Comparison of ENCODE assay signal across 26 cellular contexts in the genomic region with DNA sequence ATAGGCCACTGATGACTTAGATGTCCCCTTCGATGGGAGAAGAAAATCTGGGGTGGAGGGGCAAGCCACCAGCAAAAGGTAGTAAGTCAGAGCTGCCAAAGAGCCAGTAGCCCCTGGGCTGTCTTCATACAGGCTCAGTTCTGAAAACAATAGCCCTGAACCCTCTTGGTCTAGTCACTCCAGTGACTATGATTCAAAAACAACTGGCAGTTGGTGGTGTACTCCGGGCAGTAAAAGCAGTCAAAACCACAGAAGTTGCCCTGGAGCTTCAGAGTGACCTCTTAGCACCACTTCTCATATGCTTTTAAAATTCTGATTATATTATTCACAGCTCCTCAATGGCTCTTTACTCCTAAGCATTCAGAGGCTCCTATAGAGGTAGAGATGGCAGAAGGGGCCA.
DNase-seq lines count a peak whose midpoint lies in the region; ATAC-seq lines count a peak whose summit lies in the region.
"Had no signal": no experiment of that assay in that cellular context is flagged by ENCODE, and none has a peak within 500 bp of the region (broad histone marks: within the 10 kb centered on the region; RNA-seq: fewer than 3 reads in every experiment).

No MANE protein-coding gene starts in this region.

- no peaks in the 10 kb centered on the region for H4K20me1 ChIP-seq in BLaER1 treated with 17β-estradiol and CSF1 and Interleukin-3, amounts not matched to agents 10 nM and 100 nM

- H3K9ac ChIP-seq in BLaER1 treated with 17β-estradiol and CSF1 and Interleukin-3, amounts not matched to agents 10 nM and 100 nM = no peak overlapping the region; a peak in 1 of 22 replicates

- DNase-seq in LHCN-M2 (ENCODE audit: low read depth) (peak; percentile 84), astrocyte of the hippocampus (ENCODE audit: low read depth, low spot score) (peak; percentile 7), mesenteric fat pad (ENCODE audit: low spot score) (peak; percentile 24), ACHN (no peak), NCI-H2107 (lab: John Stamatoyannopoulos, UW) (no peak), hypothalamus (lab: John Stamatoyannopoulos, UW) (no peak)
- DNase-seq: activated CD4-positive, alpha-beta T cell treated with anti-CD3 and anti-CD28 coated beads for 4 hours; activated CD8-positive, alpha-beta T cell treated with anti-CD3 and anti-CD28 coated beads, Interleukin-2, amount 10 ng/mL, durations not matched to agents 7 days and 5 days; activated naive CD4-positive, alpha-beta T cell treated with anti-CD3 and anti-CD28 coated beads, Interleukin-2, amount 10 ng/mL, durations not matched to agents 7 days and 5 days; BE2C; DMS153; GF-D8; naive B cell; NCI-H1436 treated with DMSO at 0.1 percent for 48 hours; NCI-H345; NCI-H748 treated with DMSO at 0.1 percent for 48 hours; Peyer's patch; right lobe of liver; stimulated activated CD8-positive, alpha-beta memory T cell treated with anti-CD3 and anti-CD28 coated beads, Interleukin-4, amount 100 ng/mL, for 48 hours; T1000; WERI-Rb-1 had no signal

- peaks cover 35 to 56% (median 46%) of the 10 kb centered on the region in 10 experiments for H3K4me1 ChIP-seq in BLaER1 treated with 17β-estradiol and CSF1 and Interleukin-3, amounts not matched to agents 10 nM and 100 nM
- H3K4me1 ChIP-seq: BE2C, gastroesophageal sphincter, Peyer's patch, right lobe of liver had no signal

- H3K9me3 ChIP-seq in BLaER1 treated with 17β-estradiol and CSF1 and Interleukin-3, amounts not matched to agents 10 nM and 100 nM (replicated peaks in 1 of 11) = no peaks in the 10 kb centered on the region
- H3K9me3 ChIP-seq: BE2C, gastroesophageal sphincter, Peyer's patch, right lobe of liver, thoracic aorta had no signal

- H3K4me2 ChIP-seq in BLaER1 treated with 17β-estradiol and CSF1 and Interleukin-3, amounts not matched to agents 10 nM and 100 nM = peak overlapping the region; percentile 5 to 82 (median 75); a peak in 19 of 22 replicates
- H3K4me2 ChIP-seq: hepatocyte had no signal

- H3K27ac ChIP-seq in BLaER1 treated with 17β-estradiol and CSF1 and Interleukin-3, amounts not matched to agents 10 nM and 100 nM = peak overlapping the region in 4 of 11 experiments; percentile 65 to 81 (median 76); a peak in 7 of 22 replicates
- H3K27ac ChIP-seq: gastroesophageal sphincter, hepatocyte, Peyer's patch, right lobe of liver, thoracic aorta, WERI-Rb-1 had no signal

- no peaks in the 10 kb centered on the region for H3K36me3 ChIP-seq in BLaER1 treated with 17β-estradiol and CSF1 and Interleukin-3, amounts not matched to agents 10 nM and 100 nM
- H3K36me3 ChIP-seq: BE2C, gastroesophageal sphincter, Peyer's patch, right lobe of liver, thoracic aorta, WERI-Rb-1 had no signal

- no peak for ATAC-seq in HG03469 (IDR thresholded peaks at IDR 0.05; ENCODE audit: unreplicated experiment)
- ATAC-seq: activated CD8-positive, alpha-beta T cell treated with anti-CD3 and anti-CD28 coated beads, Interleukin-2, amount 10 ng/mL, durations not matched to agents 7 days and 5 days; gastroesophageal sphincter; right lobe of liver had no signal

- no peaks in the 10 kb centered on the region for H3K27me3 ChIP-seq in BLaER1 treated with 17β-estradiol and CSF1 and Interleukin-3, amounts not matched to agents 10 nM and 100 nM
- H3K27me3 ChIP-seq: BE2C, gastroesophageal sphincter, hepatocyte, Peyer's patch, right lobe of liver had no signal

- in situ Hi-C loops in ACHN (cut with HindIII; ENCODE audit: low pct_ligation_motif_present, low pct_unique_long_range_greater_than_20kb, low sequenced_read_pairs) = no loop called here

- no peak overlapping the region for H3K4me3 ChIP-seq in BLaER1 treated with 17β-estradiol and CSF1 and Interleukin-3, amounts not matched to agents 10 nM and 100 nM
- H3K4me3 ChIP-seq: gastroesophageal sphincter, hepatocyte, Peyer's patch, right lobe of liver, thoracic aorta had no signal

Comparison
In these comparisons a context has a peak if more than half of its experiments do, and no peak if none do; other contexts are left out.
1. DNase-seq: peak in LHCN-M2 (single experiment), astrocyte of the hippocampus (single experiment) and mesenteric fat pad (single experiment); none in ACHN (single experiment), NCI-H2107 (single experiment) and hypothalamus (0 of 51).